ENCODE assay signal across 9 cellular contexts in genomic region chr6:6712258-6712978, GRCh38.
A peak's percentile ranks its signal among the peaks of the same experiment; 100 is the strongest.
DNase-seq lines count a peak whose midpoint lies in the region; ATAC-seq, FAIRE-seq and TF ChIP-seq lines count a peak whose summit lies in the region.
"Had no signal": no experiment of that assay in that cellular context is flagged by ENCODE, and none has a peak within 500 bp of the region (broad histone marks: within the 10 kb centered on the region; RNA-seq: fewer than 3 reads in every experiment).

No MANE protein-coding gene starts in this region.

- no peak; a peak in 1 of 4 replicates for TF ChIP-seq RAD21 in H1 (IDR thresholded peaks at IDR 0.05 in 1 of 2, conservative IDR thresholded peaks at IDR 0.05 in 1 of 2; ENCODE audit: low read depth in 2 of 2, low read length in 2 of 2)

- H3K23me2 ChIP-seq in H1 (ENCODE audit: low read depth, low read length) = no peaks in the 10 kb centered on the region

- H3K56ac ChIP-seq in H1 (replicated peaks; ENCODE audit: insufficient read length, low read depth, low read length) = no peak overlapping the region

- TF ChIP-seq EP300 in H1 (IDR thresholded peaks at IDR 0.05; ENCODE audit: borderline replicate concordance in 1 of 2, low read depth in 2 of 2, low read length in 2 of 2) = no peak

- H4K20me1 ChIP-seq in H1 (replicated peaks in 1 of 2; ENCODE audit: control insufficient read depth in 1 of 2, insufficient read depth in 2 of 2, low read length in 2 of 2) = no peaks in the 10 kb centered on the region
- H4K20me1 ChIP-seq in osteoblast (ENCODE audit: insufficient read depth, low read length) = no peaks in the 10 kb centered on the region

- 78% methylated on average over 15 of the region's 15 CpGs; no CpG with 5 or more reads in 1 of the 2 experiments for WGBS in H1 (ENCODE audit: extremely low coverage in 1 of 2, insufficient coverage in 1 of 2, insufficient read length in 1 of 2, insufficient replicate concordance in 2 of 2, low coverage in 1 of 2, low lambda C conversion rate in 2 of 2, missing lambda C conversion rate in 1 of 2), 2 experiments

- H3K4me1 ChIP-seq in H1 (replicated peaks in 1 of 4; ENCODE audit: control insufficient read depth in 3 of 4, insufficient read depth in 4 of 4, low read length in 3 of 4) (peaks cover 3 to 20% (median 8%) of the 10 kb centered on the region in 4 experiments; a peak in 6 of 7 replicates), osteoblast (ENCODE audit: insufficient read depth, low read length) (peaks cover 13% of the 10 kb centered on the region), uterus (no peaks in the 10 kb centered on the region)

- no peaks in the 10 kb centered on the region for H3K36me3 ChIP-seq in H1 (ENCODE audit: control insufficient read depth in 2 of 4, insufficient read depth in 4 of 4, low read length in 3 of 4)
- no peaks in the 10 kb centered on the region for H3K36me3 ChIP-seq in osteoblast (ENCODE audit: insufficient read depth, low read length)
- H3K36me3 ChIP-seq in uterus = no peaks in the 10 kb centered on the region

- H3K23ac ChIP-seq in H1 (ENCODE audit: insufficient read length) = no peak overlapping the region

- FAIRE-seq in H1 (lab: Jason Lieb, UNC) = no peak

- peak overlapping the region; percentile 53; the same call in 1 of the 2 replicates for H2AFZ ChIP-seq in H1 (ENCODE audit: low read length)
- H2AFZ ChIP-seq in osteoblast (ENCODE audit: low read length) = peak overlapping the region; percentile 85

- H3K27me3 ChIP-seq in H1 (replicated peaks in 1 of 4; ENCODE audit: control insufficient read depth in 3 of 4, extremely low read depth in 1 of 4, insufficient read depth in 3 of 4, low read length in 3 of 4) (no peaks in the 10 kb centered on the region), osteoblast (ENCODE audit: insufficient read depth, low read length) (peaks cover 2% of the 10 kb centered on the region), uterus (no peaks in the 10 kb centered on the region)

- peaks cover 36% of the 10 kb centered on the region for H3K4me1 Mint-ChIP-seq in T-helper 1 cell treated with Interleukin-12 subunit alpha and Interleukin-12 subunit beta and Interleukin-4 antibody, amounts not matched to agents 30 μg/mL and 1 μg/mL, for 36 hours (ENCODE audit: low read depth)

- POLR2A ChIA-PET in H1 (lab: Charles Lee; ENCODE audit: partially characterized antibody) = interaction anchor here (0.9 to 2.3 kb wide), 3 partner anchors 9 to 26 kb away, joined by 3 to 4 read pairs (median 3); no protein-coding TSS in a partner anchor

- peak overlapping the region; percentile 6 for H3K27ac Mint-ChIP-seq in T-helper 1 cell treated with Interleukin-12 subunit alpha and Interleukin-12 subunit beta and Interleukin-4 antibody, amounts not matched to agents 30 μg/mL and 1 μg/mL, for 36 hours

- TF ChIP-seq CTCF in H1 (IDR thresholded peaks at IDR 0.05; ENCODE audit: control extremely low read depth in 1 of 3, insufficient read depth in 1 of 3, low read depth in 1 of 3, low read length in 3 of 3) (no peak), osteoblast (IDR thresholded peaks at IDR 0.05; ENCODE audit: extremely low read depth, low read depth, low read length) (peak; percentile 21), uterus (IDR thresholded peaks at IDR 0.05) (no peak)

- H2BK15ac ChIP-seq in H1 (ENCODE audit: low read length) = 0 out of 2 replicates have a peak overlapping the region, but pooled peaks have one; percentile 40

- H3K14ac ChIP-seq in H1 (ENCODE audit: insufficient read length) = no peak overlapping the region

- H3K27me3 Mint-ChIP-seq in T-helper 1 cell treated with Interleukin-12 subunit alpha and Interleukin-12 subunit beta and Interleukin-4 antibody, amounts not matched to agents 30 μg/mL and 1 μg/mL, for 36 hours (ENCODE audit: low read depth) = peaks cover 31% of the 10 kb centered on the region

- H3K9me3 Mint-ChIP-seq in T-helper 1 cell treated with Interleukin-12 subunit alpha and Interleukin-12 subunit beta and Interleukin-4 antibody, amounts not matched to agents 30 μg/mL and 1 μg/mL, for 36 hours = no peaks in the 10 kb centered on the region

- H3K4me2 ChIP-seq in H1 (ENCODE audit: insufficient read depth in 1 of 2, low read depth in 2 of 2, low read length in 2 of 2) (no peak overlapping the region), osteoblast (ENCODE audit: insufficient read depth, low read length) (peak overlapping the region; percentile 75)

- ATAC-seq in GM21360 (IDR thresholded peaks at IDR 0.05; ENCODE audit: unreplicated experiment) = no peak

- DNase-seq in T-helper 1 cell = no peak
- DNase-seq in NCI-H226 = peak; percentile 94
- no peak for DNase-seq in H1 (ENCODE audit: low read depth in 1 of 2, low spot score in 2 of 2)
- peak; percentile 88 for DNase-seq in osteoblast (ENCODE audit: insufficient read length, low spot score, missing footprints)
- DNase-seq in uterus = no peak
- DNase-seq in RPMI8226 = no peak

- no peaks in the 10 kb centered on the region for H3K36me3 Mint-ChIP-seq in T-helper 1 cell treated with Interleukin-12 subunit alpha and Interleukin-12 subunit beta and Interleukin-4 antibody, amounts not matched to agents 30 μg/mL and 1 μg/mL, for 36 hours (ENCODE audit: low read depth)

- no peak overlapping the region for H3K4ac ChIP-seq in H1 (replicated peaks; ENCODE audit: insufficient read length, low read depth, low read length)

- CTCF ChIA-PET in H1 (lab: Charles Lee; ENCODE audit: partially characterized antibody) = interaction anchor here (0.6 to 3.8 kb wide), 10 partner anchors 8 to 547 kb away, joined by 3 to 23 read pairs (median 3); no protein-coding TSS in a partner anchor

- no peak overlapping the region for H2BK120ac ChIP-seq in H1 (replicated peaks; ENCODE audit: low read depth, low read length)

- no peaks in the 10 kb centered on the region for H3K79me1 ChIP-seq in H1 (ENCODE audit: low read depth, low read length)

- H2BK5ac ChIP-seq in H1 (ENCODE audit: low read depth, low read length) = 0 out of 2 replicates have a peak overlapping the region, but pooled peaks have one; percentile 44

- H2BK20ac ChIP-seq in H1 (ENCODE audit: low read length) = no peak overlapping the region

- H4K8ac ChIP-seq in H1 (ENCODE audit: extremely low read depth, insufficient read depth, low read length) = no peak overlapping the region; the same call in 1 of the 2 replicates

- H3K18ac ChIP-seq in H1 (ENCODE audit: extremely low read depth, low read length) = no peak overlapping the region

- H3K27ac ChIP-seq in H1 (ENCODE audit: low read depth, low read length) = no peak overlapping the region
- peak overlapping the region; percentile 69 for H3K27ac ChIP-seq in osteoblast (ENCODE audit: low read depth, low read length)
- no peak overlapping the region for H3K27ac ChIP-seq in uterus
- H3K27ac ChIP-seq: C4-2B had no signal

- no peak overlapping the region for H4K5ac ChIP-seq in H1 (ENCODE audit: insufficient read length, low read depth, low read length)

- intact Hi-C loops in uterus (cut with DNase I; ENCODE audit: low total_unique reads) = no loop called here

- H3K4me3 ChIP-seq in H1 (ENCODE audit: extremely low read depth in 1 of 4, insufficient read depth in 2 of 4, low read depth in 3 of 4, low read length in 4 of 4) (no peak overlapping the region), osteoblast (ENCODE audit: insufficient read depth, low read length) (peak overlapping the region; percentile 43), uterus (no peak overlapping the region)

- no peak overlapping the region for H4K91ac ChIP-seq in H1 (replicated peaks; ENCODE audit: insufficient read length, low read length)

- no peaks in the 10 kb centered on the region for H3K79me2 ChIP-seq in H1 (ENCODE audit: control insufficient read depth in 1 of 2, insufficient read depth in 2 of 2, low read length in 2 of 2)
- no peaks in the 10 kb centered on the region for H3K79me2 ChIP-seq in osteoblast (ENCODE audit: insufficient read depth, low read length)

- H3K9me3 ChIP-seq in H1 (ENCODE audit: insufficient read depth in 2 of 2, low read depth in 1 of 2, low read length in 1 of 2) (no peaks in the 10 kb centered on the region), osteoblast (ENCODE audit: low read depth, low read length) (no peaks in the 10 kb centered on the region), uterus (no peaks in the 10 kb centered on the region)

- TF ChIP-seq POLR2A in H1 (IDR thresholded peaks at IDR 0.05; ENCODE audit: control extremely low read depth in 1 of 2, low read depth in 2 of 2, low read length in 2 of 2) (no peak), uterus (IDR thresholded peaks at IDR 0.05) (no peak)

- no peak overlapping the region; a peak in 1 of 7 replicates for H3K9ac ChIP-seq in H1 (replicated peaks in 1 of 4; ENCODE audit: extremely low read depth in 1 of 4, low read depth in 3 of 4, low read length in 3 of 4)

- H2AK5ac ChIP-seq in H1 (ENCODE audit: low read depth, low read length) = no peak overlapping the region

- H3K4me3 Mint-ChIP-seq in T-helper 1 cell treated with Interleukin-12 subunit alpha and Interleukin-12 subunit beta and Interleukin-4 antibody, amounts not matched to agents 30 μg/mL and 1 μg/mL, for 36 hours = peak overlapping the region; percentile 35

- peak overlapping the region; percentile 80; the same call in 1 of the 2 replicates for H2BK12ac ChIP-seq in H1 (ENCODE audit: low read depth, low read length)

TF ChIP-seq in H1, 55 proteins besides CTCF, POLR2A, EP300 and RAD21:
- no peak for TF ChIP-seq POU5F1 (IDR thresholded peaks at IDR 0.05; ENCODE audit: low read depth, low read length)
- no peak for TF ChIP-seq ZNF274 (IDR thresholded peaks at IDR 0.05; ENCODE audit: borderline replicate concordance, extremely low read depth, low read length)

Comparison
In these comparisons a context has a peak if more than half of its experiments do, and no peak if none do; other contexts are left out.
1. DNase-seq: peak in NCI-H226 (single experiment) and osteoblast (single experiment); none in T-helper 1 cell (0 of 5), H1 (0 of 2), uterus (0 of 2) and RPMI8226 (single experiment).